ENCODE assay signal across 8 cellular contexts in the genomic region with DNA sequence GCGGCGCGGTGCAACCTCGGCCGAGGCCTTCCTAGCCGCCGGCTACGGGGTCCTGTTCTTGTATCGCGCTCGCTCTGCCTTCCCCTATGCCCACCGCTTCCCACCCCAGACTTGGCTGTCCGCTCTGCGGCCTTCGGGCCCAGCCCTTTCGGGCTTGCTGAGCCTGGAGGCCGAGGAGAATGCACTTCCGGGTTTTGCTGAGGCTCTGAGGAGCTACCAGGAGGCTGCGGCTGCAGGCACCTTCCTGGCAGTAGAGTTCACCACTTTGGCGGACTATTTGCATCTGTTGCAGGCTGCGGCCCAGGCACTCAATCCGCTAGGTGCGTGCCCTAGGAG. TPM values are rescaled to one million over a fixed set of nuclear protein-coding genes. Genes with fewer than 3 reads are reported as not detected.
DNase-seq lines count a peak whose midpoint lies in the region; ATAC-seq and TF ChIP-seq lines count a peak whose summit lies in the region.

No MANE protein-coding gene starts in this region.

- peaks cover 41% of the 10 kb centered on the region for H3K4me1 Mint-ChIP-seq in brain

- H3K27me3 ChIP-seq in spleen (replicated peaks in 1 of 7): no peaks in the 10 kb centered on the region

- H3K27ac Mint-ChIP-seq in brain: peak overlapping the region; percentile 66 to 92 (median 89)

- no peak for TF ChIP-seq CTCF in brain (conservative IDR thresholded peaks at IDR 0.05)
- TF ChIP-seq CTCF in spleen (IDR thresholded peaks at IDR 0.05 in 8 of 11, conservative IDR thresholded peaks at IDR 0.05 in 3 of 11): no peak

- H3K4me3 Mint-ChIP-seq in brain: peak overlapping the region; percentile 85 to 95 (median 92)

- peaks cover 24 to 60% (median 33%) of the 10 kb centered on the region in 6 donors for H3K4me1 ChIP-seq in spleen

- H3K36me3 ChIP-seq in spleen: peaks cover 0 to 45% (median 33%) of the 10 kb centered on the region in 6 donors

- ATAC-seq in GM21723 (IDR thresholded peaks at IDR 0.05; ENCODE audit: unreplicated experiment): peak; percentile 64

- H3K4me3 ChIP-seq in spleen: peak overlapping the region; percentile 70 to 98 (median 86)

- H3K36me3 Mint-ChIP-seq in brain: peaks cover 9% of the 10 kb centered on the region

- intact Hi-C loops in spleen (cut with DNase I; ENCODE audit: low total_unique reads): no loop called here

- WGBS in spleen, 5 donors: 0 to 1% (median 1%) methylated on average over 11 to 23 of the region's 23 CpGs

- peak overlapping the region; percentile 92 to 98 (median 96) for H3K27ac ChIP-seq in spleen

- TF ChIP-seq POLR2A in spleen (IDR thresholded peaks at IDR 0.05): no peak

- no peaks in the 10 kb centered on the region for H3K9me3 ChIP-seq in spleen

- H3K9me3 Mint-ChIP-seq in brain: peaks cover 0 to 7% (median 0%) of the 10 kb centered on the region in 5 experiments

- no peaks in the 10 kb centered on the region for H3K27me3 Mint-ChIP-seq in brain

- DNase-seq in GM03348 (ENCODE audit: low spot score) (peak; percentile 71), KG1 (lab: John Stamatoyannopoulos, UW) (peak; percentile 82), T follicular helper cell (ENCODE audit: low read depth) (peak; percentile 42), iPS-NIHi11 (ENCODE audit: low spot score) (peak; percentile 62), spleen (no peak), T1000 (lab: John Stamatoyannopoulos, UW) (no peak)

RNA-seq across cellular contexts. Expression of gene PPCS, which starts 0.4 kb away (rescaled TPM):
- polyA plus RNA-seq in brain (ENCODE audit: insufficient read depth, low read depth, low replicate concordance): 37.9 TPM
- 10 to 100 TPM; 48.4 to 64.2 (median 53.2) TPM for total RNA-seq in spleen
- polyA plus RNA-seq in spleen: 10 to 100 TPM; 82.5 to 96.3 (median 89.1) TPM

RNA-seq across cellular contexts. Expression of gene ZMYND12, which starts 0.9 kb away (rescaled TPM):
- polyA plus RNA-seq in brain (ENCODE audit: insufficient read depth, low read depth, low replicate concordance) (6.8 TPM), spleen (1 to 10 TPM; 1.5 to 2.1 (median 1.5) TPM)
- 1 to 10 TPM in 3 of 7 donors, under 1 TPM in 3, not detected in 1; 0.46 to 4.3 (median 0.88) TPM for total RNA-seq in spleen

RNA-seq across cellular contexts. Expression of gene CCDC30, which starts 6.4 kb away (rescaled TPM):
- polyA plus RNA-seq in brain (ENCODE audit: insufficient read depth, low read depth, low replicate concordance): 7.2 TPM
- 10 to 100 TPM in 1 of 7 donors, 1 to 10 TPM in 6; 1.9 to 11.6 (median 4.1) TPM for total RNA-seq in spleen
- 1 to 10 TPM in 1 of 3 donors, under 1 TPM in 2; 0.65 to 1.1 (median 0.80) TPM for polyA plus RNA-seq in spleen

Comparison
In these comparisons a context has a peak if more than half of its experiments do, and no peak if none do; other contexts are left out.
1. DNase-seq: peak in GM03348 (single experiment), KG1 (single experiment), T follicular helper cell (single experiment) and iPS-NIHi11 (single experiment); none in spleen (single experiment) and T1000 (single experiment).